ENCODE assay signal across 30 cellular contexts in genomic region chr9:114112325-114112724, GRCh38. TPM values are rescaled to one million over a fixed set of nuclear protein-coding genes. Genes with fewer than 3 reads are reported as not detected.
DNase-seq lines count a peak whose midpoint lies in the region; ATAC-seq, FAIRE-seq and TF ChIP-seq lines count a peak whose summit lies in the region.
"Had no signal": no experiment of that assay in that cellular context is flagged by ENCODE, and none has a peak within 500 bp of the region (broad histone marks: within the 10 kb centered on the region; RNA-seq: fewer than 3 reads in every experiment).

No MANE protein-coding gene starts in this region.

- H4K20me1 ChIP-seq in astrocyte (ENCODE audit: insufficient read depth, low read length) = no peaks in the 10 kb centered on the region

- no peak overlapping the region for H3K4me2 ChIP-seq in astrocyte (ENCODE audit: low read length)

- H3K27me3 Mint-ChIP-seq in astrocyte (ENCODE audit: low read depth, unreplicated experiment) = peaks cover 33% of the 10 kb centered on the region

- no peak for ATAC-seq in GM21737 (IDR thresholded peaks at IDR 0.05; ENCODE audit: unreplicated experiment)
- ATAC-seq in GM21360 (IDR thresholded peaks at IDR 0.05; ENCODE audit: unreplicated experiment) = no peak
- ATAC-seq: naive thymus-derived CD4-positive, alpha-beta T cell; stimulated activated naive CD8-positive, alpha-beta T cell treated with anti-CD3 and anti-CD28 coated beads, Interleukin-15, Interleukin-2, amounts not matched to agents 100 U/mL and 50 U/mL, for 24 hours had no signal

- H3K9me3 ChIP-seq in astrocyte (ENCODE audit: insufficient read depth, low read depth, low read length) (no peaks in the 10 kb centered on the region), skeletal muscle tissue (ENCODE audit: control insufficient read depth in 3 of 3, low read length in 3 of 3) (no peaks in the 10 kb centered on the region)
- H3K9me3 ChIP-seq: breast epithelium, neutrophil, testis had no signal

- no peak overlapping the region for H2AFZ ChIP-seq in astrocyte (ENCODE audit: low read depth, low read length)

- no peaks in the 10 kb centered on the region for H3K36me3 ChIP-seq in astrocyte (ENCODE audit: insufficient read depth, low read length)
- no peaks in the 10 kb centered on the region for H3K36me3 ChIP-seq in skeletal muscle tissue (ENCODE audit: control insufficient read depth in 3 of 3, insufficient read depth in 3 of 3, low read length in 3 of 3)
- H3K36me3 ChIP-seq: breast epithelium, neutrophil had no signal

- H3K4me1 ChIP-seq in astrocyte (ENCODE audit: insufficient read depth, low read length) (no peaks in the 10 kb centered on the region), skeletal muscle tissue (ENCODE audit: control insufficient read depth in 3 of 3, insufficient read depth in 3 of 3, low read length in 3 of 3) (peaks cover 5 to 19% (median 13%) of the 10 kb centered on the region in 3 donors)

- no peak overlapping the region for H3K4me3 Mint-ChIP-seq in astrocyte (ENCODE audit: unreplicated experiment)
- H3K4me3 Mint-ChIP-seq: activated CD4-positive, alpha-beta memory T cell treated with anti-CD3 and anti-CD28 coated beads, Interleukin-2, amount 10 ng/mL, durations not matched to agents 7 days and 5 days; activated naive CD4-positive, alpha-beta T cell treated with anti-CD3 and anti-CD28 coated beads, Interleukin-2, amount 50 U/mL, for 24 hours; CD14-positive monocyte; HFFc6; naive thymus-derived CD4-positive, alpha-beta T cell had no signal

- TF ChIP-seq CTCF in AG10803 (conservative IDR thresholded peaks at IDR 0.05; ENCODE audit: low read length) (no peak), astrocyte (IDR thresholded peaks at IDR 0.05; ENCODE audit: insufficient read depth, low read depth, low read length) (no peak)

- H3K27me3 ChIP-seq in astrocyte (ENCODE audit: insufficient read depth, low read length) (peaks cover 14% of the 10 kb centered on the region), skeletal muscle tissue (ENCODE audit: control insufficient read depth in 3 of 3, insufficient read depth in 3 of 3, low read length in 3 of 3) (peaks cover 8 to 16% (median 14%) of the 10 kb centered on the region in 3 donors)
- H3K27me3 ChIP-seq: breast epithelium, testis had no signal

- H3K79me2 ChIP-seq in astrocyte (ENCODE audit: insufficient read depth, low read length) = no peaks in the 10 kb centered on the region

- H3K4me3 ChIP-seq in AG10803 (ENCODE audit: low read length) = no peak overlapping the region
- H3K4me3 ChIP-seq in astrocyte (ENCODE audit: insufficient read depth, low read depth, low read length) = no peak overlapping the region
- H3K4me3 ChIP-seq in skeletal muscle tissue (ENCODE audit: low read length in 3 of 3) = no peak overlapping the region
- H3K4me3 ChIP-seq: breast epithelium, testis had no signal

- H3K27ac ChIP-seq in astrocyte (ENCODE audit: low read depth, low read length) (no peak overlapping the region), skeletal muscle tissue (ENCODE audit: low read depth, low read length) (peak overlapping the region; percentile 56)
- H3K27ac ChIP-seq: neutrophil had no signal

- DNase-seq in AG10803 (ENCODE audit: low read depth) = peak; percentile 40
- DNase-seq in astrocyte (ENCODE audit: low read depth) = no peak
- DNase-seq in hepatic stellate cell (ENCODE audit: low spot score) = peak; percentile 54
- no peak for DNase-seq in CD1c-positive myeloid dendritic cell (ENCODE audit: extremely low spot score)
- DNase-seq: activated CD4-positive, alpha-beta memory T cell treated with anti-CD3 and anti-CD28 coated beads, Interleukin-2, amount 10 ng/mL, durations not matched to agents 7 days and 5 days; activated CD8-positive, alpha-beta memory T cell treated with anti-CD3 and anti-CD28 coated beads, Interleukin-2, amount 50 U/mL, for 4 hours; DMS79; HFFc6; IMR-90; islet precursor cell; midbrain; naive thymus-derived CD4-positive, alpha-beta T cell; NCI-H2171; NCI-H510A; small intestine; stimulated activated CD4-positive, alpha-beta T cell treated with anti-CD3 and anti-CD28 coated beads, Interleukin-2, amount 100 ng/mL, for 24 hours; stimulated activated naive CD8-positive, alpha-beta T cell treated with anti-CD3 and anti-CD28 coated beads, Interleukin-15, Interleukin-2, amounts not matched to agents 100 U/mL and 50 U/mL, for 24 hours; SW 1271; testis had no signal

- H3K9ac ChIP-seq in astrocyte (ENCODE audit: low read length) (no peak overlapping the region), skeletal muscle tissue (ENCODE audit: low read depth in 1 of 3, low read length in 3 of 3) (no peak overlapping the region)

- peaks cover 12% of the 10 kb centered on the region for H3K4me1 Mint-ChIP-seq in astrocyte (ENCODE audit: low read depth, unreplicated experiment)
- H3K4me1 Mint-ChIP-seq: activated CD4-positive, alpha-beta memory T cell treated with anti-CD3 and anti-CD28 coated beads, Interleukin-2, amount 10 ng/mL, durations not matched to agents 7 days and 5 days; activated naive CD4-positive, alpha-beta T cell treated with anti-CD3 and anti-CD28 coated beads, Interleukin-2, amount 50 U/mL, for 24 hours; CD14-positive monocyte had no signal

- peaks cover 3% of the 10 kb centered on the region for H3K36me3 Mint-ChIP-seq in astrocyte (ENCODE audit: low read depth, unreplicated experiment)
- H3K36me3 Mint-ChIP-seq: activated naive CD4-positive, alpha-beta T cell treated with anti-CD3 and anti-CD28 coated beads, Interleukin-2, amount 50 U/mL, for 24 hours; CD14-positive monocyte; naive thymus-derived CD4-positive, alpha-beta T cell had no signal

- H3K27ac Mint-ChIP-seq in astrocyte (ENCODE audit: unreplicated experiment) = no peak overlapping the region
- H3K27ac Mint-ChIP-seq: activated CD4-positive, alpha-beta memory T cell treated with anti-CD3 and anti-CD28 coated beads, Interleukin-2, amount 10 ng/mL, durations not matched to agents 7 days and 5 days; activated naive CD4-positive, alpha-beta T cell treated with anti-CD3 and anti-CD28 coated beads, Interleukin-2, amount 50 U/mL, for 24 hours; CD14-positive monocyte; HFFc6; naive thymus-derived CD4-positive, alpha-beta T cell had no signal

- peak; percentile 37 for FAIRE-seq in astrocyte (lab: Jason Lieb, UNC)
- FAIRE-seq: endothelial cell of umbilical vein, H1, RCC 7860, small intestine had no signal

- H3K9me3 Mint-ChIP-seq in astrocyte (ENCODE audit: unreplicated experiment) = peaks cover 1% of the 10 kb centered on the region
- H3K9me3 Mint-ChIP-seq: activated CD4-positive, alpha-beta memory T cell treated with anti-CD3 and anti-CD28 coated beads, Interleukin-2, amount 10 ng/mL, durations not matched to agents 7 days and 5 days; activated naive CD4-positive, alpha-beta T cell treated with anti-CD3 and anti-CD28 coated beads, Interleukin-2, amount 50 U/mL, for 24 hours; HFFc6 had no signal

RNA-seq across cellular contexts. Expression of gene KIF12, which starts 13.2 kb away (rescaled TPM):
- 0.34 and 0.50 TPM in 2 replicates for total RNA-seq in astrocyte
- not detected for total RNA-seq in skeletal muscle tissue
- total RNA-seq: activated CD4-positive, alpha-beta memory T cell treated with anti-CD3 and anti-CD28 coated beads, Interleukin-2, amount 10 ng/mL, durations not matched to agents 7 days and 5 days; HFFc6; IMR-90; naive thymus-derived CD4-positive, alpha-beta T cell had no signal

RNA-seq across cellular contexts. Expression of gene AMBP, which starts 34.2 kb away (rescaled TPM):
- total RNA-seq in astrocyte (0.19 TPM in 1 of 2 replicates, not detected in the other), skeletal muscle tissue (under 0.01 TPM)
- total RNA-seq: activated CD4-positive, alpha-beta memory T cell treated with anti-CD3 and anti-CD28 coated beads, Interleukin-2, amount 10 ng/mL, durations not matched to agents 7 days and 5 days; endothelial cell of umbilical vein; HFFc6; IMR-90; lower leg skin; naive thymus-derived CD4-positive, alpha-beta T cell had no signal

RNA-seq across cellular contexts. Expression of gene COL27A1, which starts 43.0 kb away (rescaled TPM):
- 27.6 and 31.2 TPM in 2 replicates for total RNA-seq in astrocyte
- total RNA-seq in skeletal muscle tissue = 8.9 TPM

Comparison
In these comparisons a context has a peak if more than half of its experiments do, and no peak if none do; other contexts are left out.
1. DNase-seq: peak in AG10803 (single experiment) and hepatic stellate cell (single experiment); none in astrocyte (single experiment) and CD1c-positive myeloid dendritic cell (single experiment).